Comparison of ENCODE assay signal across 14 cellular contexts in the genomic region with DNA sequence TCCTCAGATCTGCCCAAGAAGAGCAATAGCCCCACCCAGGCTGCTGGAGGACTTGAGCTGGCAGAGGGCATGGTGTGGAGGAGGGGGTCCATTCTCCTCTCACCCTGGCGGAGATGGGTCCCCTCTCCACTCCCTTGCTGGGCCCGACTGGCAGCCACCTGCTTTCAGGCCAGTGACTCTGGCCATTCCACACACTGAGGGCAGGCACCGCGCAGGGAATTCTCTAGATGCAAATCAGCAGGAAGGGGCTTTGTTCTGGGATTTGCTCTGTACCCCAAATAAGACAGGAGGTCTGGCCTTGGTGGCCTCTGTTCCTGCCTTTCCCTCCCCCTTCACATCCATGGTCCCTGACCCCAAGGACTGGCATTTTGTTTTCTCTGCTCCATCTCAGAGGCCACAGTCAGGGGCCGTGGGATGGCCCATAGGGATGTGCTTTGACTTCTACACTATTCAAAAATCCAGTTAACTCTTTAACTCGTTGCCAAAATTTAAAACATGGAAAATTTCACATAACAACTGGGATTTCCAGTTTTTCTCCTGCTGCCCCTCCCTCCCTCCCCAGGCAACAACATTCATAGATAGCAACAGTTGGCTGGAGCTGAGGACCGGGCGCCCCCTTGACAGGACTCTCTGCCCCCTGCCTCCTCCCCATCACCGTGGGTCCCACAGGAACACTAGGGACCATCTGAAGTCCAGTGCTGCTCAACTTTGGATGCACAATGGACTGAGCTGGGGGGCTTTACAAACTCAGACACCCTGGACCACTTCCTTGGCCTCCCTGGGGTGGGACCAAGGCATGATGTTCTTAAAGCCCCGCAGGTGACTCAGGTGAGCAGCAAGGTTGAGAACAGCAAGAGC. TPM values are rescaled to one million over a fixed set of nuclear protein-coding genes. Genes with fewer than 3 reads are reported as not detected.
A peak's percentile ranks its signal among the peaks of the same experiment; 100 is the strongest.
DNase-seq lines count a peak whose midpoint lies in the region; ATAC-seq and TF ChIP-seq lines count a peak whose summit lies in the region.
"Had no signal": no experiment of that assay in that cellular context is flagged by ENCODE, and none has a peak within 500 bp of the region (broad histone marks: within the 10 kb centered on the region; RNA-seq: fewer than 3 reads in every experiment).

No MANE protein-coding gene starts in this region.

- CTCF ChIA-PET in SK-N-SH (lab: Yijun Ruan, JAX) = interaction anchor here (0.5 to 5.5 kb wide), 4 partner anchors 33 to 106 kb away, joined by 3 to 24 read pairs (median 10); a partner anchor contains a TSS

- H3K27me3 ChIP-seq in SK-N-SH (ENCODE audit: insufficient read depth) = no peaks in the 10 kb centered on the region
- no peaks in the 10 kb centered on the region for H3K27me3 ChIP-seq in duodenal mucosa (ENCODE audit: control insufficient read depth in 1 of 2, insufficient read depth in 2 of 2, low read length in 2 of 2)
- H3K27me3 ChIP-seq in mucosa of rectum (ENCODE audit: control insufficient read depth in 2 of 2, insufficient read depth in 2 of 2, low read length in 2 of 2) = no peaks in the 10 kb centered on the region
- no peaks in the 10 kb centered on the region for H3K27me3 ChIP-seq in tibial nerve

- H3K9me2 ChIP-seq in SK-N-SH = no peaks in the 10 kb centered on the region

- H3K27ac ChIP-seq in SK-N-SH (ENCODE audit: low read depth in 2 of 2, low read length in 1 of 2) (peak overlapping the region in 1 of 2 experiments; percentile 65; a peak in 2 of 4 replicates), duodenal mucosa (ENCODE audit: low read depth, low read length) (peak overlapping the region; percentile 67), mucosa of rectum (ENCODE audit: low read depth in 2 of 2, low read length in 2 of 2) (peak overlapping the region; percentile 41 to 59), tibial nerve (peak overlapping the region; percentile 6 to 89 (median 68))

- no peak for TF ChIP-seq EP300 in SK-N-SH (IDR thresholded peaks at IDR 0.05; ENCODE audit: borderline replicate concordance in 1 of 2, low read depth in 1 of 2, low read length in 1 of 2)
- no peak for TF ChIP-seq EP300 in tibial nerve (IDR thresholded peaks at IDR 0.05)

- H3K9ac ChIP-seq in SK-N-SH (no peak overlapping the region), duodenal mucosa (ENCODE audit: low read depth in 1 of 2, low read length in 2 of 2) (no peak overlapping the region), mucosa of rectum (ENCODE audit: low read depth in 1 of 2, low read length in 2 of 2) (no peak overlapping the region)

- no peak overlapping the region for H2AFZ ChIP-seq in SK-N-SH (ENCODE audit: low read depth)

- H3K79me2 ChIP-seq in SK-N-SH (ENCODE audit: insufficient read depth) = no peaks in the 10 kb centered on the region

- no peaks in the 10 kb centered on the region for H3K9me3 ChIP-seq in SK-N-SH
- H3K9me3 ChIP-seq in duodenal mucosa (ENCODE audit: control insufficient read depth in 1 of 2, low read length in 2 of 2) = no peaks in the 10 kb centered on the region
- no peaks in the 10 kb centered on the region for H3K9me3 ChIP-seq in mucosa of rectum (ENCODE audit: control insufficient read depth in 2 of 2, low read length in 2 of 2)
- H3K9me3 ChIP-seq in tibial nerve = no peaks in the 10 kb centered on the region

- H4K20me1 ChIP-seq in SK-N-SH (ENCODE audit: insufficient read depth) = no peaks in the 10 kb centered on the region

- H3K36me3 ChIP-seq in SK-N-SH (replicated peaks in 1 of 2; ENCODE audit: control insufficient read depth in 1 of 2, insufficient read depth in 2 of 2, low read length in 1 of 2) (peaks cover 0 to 2% of the 10 kb centered on the region in 2 experiments), duodenal mucosa (ENCODE audit: control insufficient read depth in 1 of 2, insufficient read depth in 2 of 2, low read length in 2 of 2) (no peaks in the 10 kb centered on the region), mucosa of rectum (ENCODE audit: control insufficient read depth in 2 of 2, insufficient read depth in 2 of 2, low read length in 2 of 2) (no peaks in the 10 kb centered on the region), tibial nerve (peaks cover 0 to 24% (median 0%) of the 10 kb centered on the region in 3 donors)

- TF ChIP-seq CTCF in SK-N-SH (IDR thresholded peaks at IDR 0.05) = no peak
- TF ChIP-seq CTCF in tibial nerve (IDR thresholded peaks at IDR 0.05) = no peak

- H3K4me3 ChIP-seq in SK-N-SH (ENCODE audit: low read depth in 2 of 2, low read length in 1 of 2) = no peak overlapping the region
- H3K4me3 ChIP-seq in duodenal mucosa (ENCODE audit: low read depth in 1 of 2, low read length in 2 of 2) = no peak overlapping the region
- H3K4me3 ChIP-seq in mucosa of rectum (ENCODE audit: low read length in 2 of 2) = no peak overlapping the region
- no peak overlapping the region for H3K4me3 ChIP-seq in tibial nerve

- WGBS in SK-N-SH (ENCODE audit: low lambda C conversion rate) = 99% methylated on average over 4 of the region's 10 CpGs
- WGBS in tibial nerve, 2 donors = 44 to 47% methylated on average over 10 of the region's 10 CpGs

- TF ChIP-seq POLR2A in tibial nerve (IDR thresholded peaks at IDR 0.05) = no peak

- ATAC-seq in SK-N-SH treated with all-trans-retinoic acid at 6 μM for 48 hours (no peak), HG03039 (IDR thresholded peaks at IDR 0.05; ENCODE audit: unreplicated experiment) (no peak), GM21825 (IDR thresholded peaks at IDR 0.05; ENCODE audit: unreplicated experiment) (no peak)
- ATAC-seq: stimulated activated naive CD8-positive, alpha-beta T cell treated with anti-CD3 and anti-CD28 coated beads, Interleukin-15, amount 100 ng/mL, for 72 hours had no signal

- no peak for TF ChIP-seq RAD21 in SK-N-SH (IDR thresholded peaks at IDR 0.05; ENCODE audit: low read length)

- DNase-seq in SK-N-SH (no peak), tibial nerve (ENCODE audit: low spot score in 2 of 2) (no peak), NCI-H1105 treated with DMSO at 0.1 percent for 48 hours (lab: John Stamatoyannopoulos, UW) (no peak)
- DNase-seq: 8988T; dermis blood vessel endothelial cell; DMS79; NCI-H1694 treated with DMSO at 0.1 percent for 48 hours; stimulated activated CD4-positive, alpha-beta T cell treated with anti-CD3 and anti-CD28 coated beads, Interleukin-1b, Interleukin-23, amount 100 ng/mL, for 48 hours had no signal

- POLR2A ChIA-PET in SK-N-SH (lab: Yijun Ruan, JAX) = interaction anchor here (0.6 kb wide), 1 partner anchor 16 kb away, joined by 5 read pairs; no protein-coding TSS in a partner anchor

- peaks cover 13% of the 10 kb centered on the region for H3F3A ChIP-seq in SK-N-SH (replicated peaks; ENCODE audit: insufficient read depth)

- H3K4me1 ChIP-seq in SK-N-SH (ENCODE audit: control insufficient read depth in 1 of 2, insufficient read depth in 2 of 2, low read depth in 1 of 2, low read length in 1 of 2) (peaks cover 4 to 9% of the 10 kb centered on the region in 2 experiments; a peak in 1 of 4 replicates), duodenal mucosa (ENCODE audit: control insufficient read depth in 1 of 2, insufficient read depth in 2 of 2, low read length in 2 of 2) (peaks cover 8 to 25% of the 10 kb centered on the region in 2 donors), mucosa of rectum (ENCODE audit: control insufficient read depth in 2 of 2, insufficient read depth in 2 of 2, low read length in 2 of 2) (peaks cover 11 to 17% of the 10 kb centered on the region in 2 donors), tibial nerve (peaks cover 0 to 63% (median 39%) of the 10 kb centered on the region in 4 donors)

- peak overlapping the region; percentile 62 for H3K4me2 ChIP-seq in SK-N-SH

TF ChIP-seq in SK-N-SH, 30 proteins besides CTCF, POLR2A, EP300 and RAD21:
- no peak for TF ChIP-seq EZH2phosphoT487 (IDR thresholded peaks at IDR 0.05; ENCODE audit: borderline replicate concordance, low read depth)
TF ChIP-seq in SK-N-SH: peak in this region for 0.

TF ChIP-seq in SK-N-SH treated with all-trans-retinoic acid at 6 μM for 48 hours, 23 proteins besides CTCF, POLR2A, EP300 and RAD21:
- TF ChIP-seq ZC3H10 (CRISPR knock-in tag; IDR thresholded peaks at IDR 0.05) (no peak), RARB (CRISPR knock-in tag; IDR thresholded peaks at IDR 0.05) (no peak), TCF4 (CRISPR knock-in tag; IDR thresholded peaks at IDR 0.05; ENCODE audit: borderline replicate concordance) (no peak), ZNF8 (CRISPR knock-in tag; IDR thresholded peaks at IDR 0.05) (no peak), CSDC2 (CRISPR knock-in tag; IDR thresholded peaks at IDR 0.05) (no peak), ZFP3 (CRISPR knock-in tag; IDR thresholded peaks at IDR 0.05) (no peak), ISL1 (CRISPR knock-in tag; IDR thresholded peaks at IDR 0.05) (no peak)
- TF ChIP-seq, protein P1, sequence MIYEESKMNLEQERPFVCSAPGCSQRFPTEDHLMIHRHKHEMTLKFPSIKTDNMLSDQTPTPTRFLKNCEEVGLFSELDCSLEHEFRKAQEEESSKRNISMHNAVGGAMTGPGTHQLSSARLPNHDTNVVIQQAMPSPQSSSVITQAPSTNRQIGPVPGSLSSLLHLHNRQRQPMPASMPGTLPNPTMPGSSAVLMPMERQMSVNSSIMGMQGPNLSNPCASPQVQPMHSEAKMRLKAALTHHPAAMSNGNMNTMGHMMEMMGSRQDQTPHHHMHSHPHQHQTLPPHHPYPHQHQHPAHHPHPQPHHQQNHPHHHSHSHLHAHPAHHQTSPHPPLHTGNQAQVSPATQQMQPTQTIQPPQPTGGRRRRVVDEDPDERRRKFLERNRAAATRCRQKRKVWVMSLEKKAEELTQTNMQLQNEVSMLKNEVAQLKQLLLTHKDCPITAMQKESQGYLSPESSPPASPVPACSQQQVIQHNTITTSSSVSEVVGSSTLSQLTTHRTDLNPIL (CRISPR knock-in tag; IDR thresholded peaks at IDR 0.05; ENCODE audit: low read depth) = no peak
- TF ChIP-seq, protein P2, sequence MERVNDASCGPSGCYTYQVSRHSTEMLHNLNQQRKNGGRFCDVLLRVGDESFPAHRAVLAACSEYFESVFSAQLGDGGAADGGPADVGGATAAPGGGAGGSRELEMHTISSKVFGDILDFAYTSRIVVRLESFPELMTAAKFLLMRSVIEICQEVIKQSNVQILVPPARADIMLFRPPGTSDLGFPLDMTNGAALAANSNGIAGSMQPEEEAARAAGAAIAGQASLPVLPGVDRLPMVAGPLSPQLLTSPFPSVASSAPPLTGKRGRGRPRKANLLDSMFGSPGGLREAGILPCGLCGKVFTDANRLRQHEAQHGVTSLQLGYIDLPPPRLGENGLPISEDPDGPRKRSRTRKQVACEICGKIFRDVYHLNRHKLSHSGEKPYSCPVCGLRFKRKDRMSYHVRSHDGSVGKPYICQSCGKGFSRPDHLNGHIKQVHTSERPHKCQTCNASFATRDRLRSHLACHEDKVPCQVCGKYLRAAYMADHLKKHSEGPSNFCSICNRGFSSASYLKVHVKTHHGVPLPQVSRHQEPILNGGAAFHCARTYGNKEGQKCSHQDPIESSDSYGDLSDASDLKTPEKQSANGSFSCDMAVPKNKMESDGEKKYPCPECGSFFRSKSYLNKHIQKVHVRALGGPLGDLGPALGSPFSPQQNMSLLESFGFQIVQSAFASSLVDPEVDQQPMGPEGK (CRISPR knock-in tag; IDR thresholded peaks at IDR 0.05; ENCODE audit: borderline replicate concordance) = no peak

RNA-seq across cellular contexts. Expression of a gene that starts 33.9 kb away (rescaled TPM):
- 73.8 and 85.9 TPM in 2 replicates for polyA plus RNA-seq in SK-N-SH (2012; rRNA removed)
- polyA plus RNA-seq in SK-N-SH (2012; cell fraction: cytosol; rRNA removed) = 64.9 and 80.6 TPM in 2 replicates
- polyA plus RNA-seq in SK-N-SH (2012; cell fraction: nucleus; rRNA removed) = 163 and 169 TPM in 2 replicates
- 10 to 100 TPM; 16.6 to 36.0 (median 20.6) TPM for total RNA-seq in tibial nerve
